Comparison of ENCODE assay signal across 8 cellular contexts in genomic region chr17:75515229-75515522, GRCh38. TPM values are rescaled to one million over a fixed set of nuclear protein-coding genes. Genes with fewer than 3 reads are reported as not detected.
DNase-seq lines count a peak whose midpoint lies in the region; ATAC-seq, FAIRE-seq and TF ChIP-seq lines count a peak whose summit lies in the region.

No MANE protein-coding gene starts in this region.

- peaks cover 3% of the 10 kb centered on the region for H3K27me3 Mint-ChIP-seq in activated CD8-positive, alpha-beta T cell treated with anti-CD3 and anti-CD28 coated beads, Interleukin-2, amount 10 ng/mL, durations not matched to agents 7 days and 5 days (ENCODE audit: low read depth)

- CTCF ChIA-PET in activated CD8-positive, alpha-beta T cell treated with anti-CD3 and anti-CD28 coated beads, Interleukin-2, amount 10 ng/mL, durations not matched to agents 7 days and 5 days (lab: Charles Lee): interaction anchor here (0.6 kb wide), 1 partner anchor 88 kb away, joined by 3 read pairs; no protein-coding TSS in a partner anchor

- peaks cover 7 to 21% of the 10 kb centered on the region in 2 experiments for H3K36me3 ChIP-seq in keratinocyte (ENCODE audit: control insufficient read depth in 2 of 2, extremely low read depth in 1 of 2, insufficient read depth in 2 of 2, low read length in 2 of 2)

- H3K27ac ChIP-seq in keratinocyte (ENCODE audit: control insufficient read depth, insufficient read depth, low read length) (peak overlapping the region; percentile 29), temporal lobe (ENCODE audit: low read depth, low read length) (peak overlapping the region; percentile 80)

- peak overlapping the region; percentile 60 for H3K4me2 ChIP-seq in keratinocyte (ENCODE audit: control insufficient read depth, extremely low read depth, insufficient read depth, low read depth, low read length)

- peak overlapping the region; percentile 76 for H3K4me3 Mint-ChIP-seq in activated CD8-positive, alpha-beta T cell treated with anti-CD3 and anti-CD28 coated beads, Interleukin-2, amount 10 ng/mL, durations not matched to agents 7 days and 5 days

- peak overlapping the region; percentile 59 to 85 (median 63) for H3K4me3 ChIP-seq in keratinocyte (ENCODE audit: control insufficient read depth in 2 of 3, extremely low read depth in 1 of 3, insufficient read depth in 2 of 3, low read depth in 1 of 3, low read length in 3 of 3)

- no peak for FAIRE-seq in keratinocyte (lab: Jason Lieb, UNC)

- POLR2A ChIA-PET in activated CD8-positive, alpha-beta T cell treated with anti-CD3 and anti-CD28 coated beads, Interleukin-2, amount 10 ng/mL, durations not matched to agents 7 days and 5 days (lab: Charles Lee): interaction anchor here (1.0 kb wide), 1 partner anchor 59 kb away, joined by 3 read pairs; the partner anchor contains the start of gene TMEM94

- H3K9ac ChIP-seq in keratinocyte (ENCODE audit: control insufficient read depth, extremely low read depth, insufficient read depth, low read length): peak overlapping the region; percentile 76

- no peak for ATAC-seq in activated CD8-positive, alpha-beta T cell treated with anti-CD3 and anti-CD28 coated beads, Interleukin-2, amount 10 ng/mL, durations not matched to agents 7 days and 5 days
- ATAC-seq in GM21367 (IDR thresholded peaks at IDR 0.05; ENCODE audit: unreplicated experiment) (no peak), GM21723 (IDR thresholded peaks at IDR 0.05; ENCODE audit: unreplicated experiment) (no peak)

- H3K9me3 Mint-ChIP-seq in activated CD8-positive, alpha-beta T cell treated with anti-CD3 and anti-CD28 coated beads, Interleukin-2, amount 10 ng/mL, durations not matched to agents 7 days and 5 days (ENCODE audit: insufficient read depth): no peaks in the 10 kb centered on the region

- peaks cover 7% of the 10 kb centered on the region for H3K9me1 ChIP-seq in keratinocyte (ENCODE audit: control insufficient read depth, extremely low read depth, insufficient read depth, low read length)

- DNase-seq in NCI-H1105 treated with DMSO at 0.1 percent for 48 hours (lab: John Stamatoyannopoulos, UW) (peak; percentile 52), NCI-H1105 (lab: John Stamatoyannopoulos, UW) (no peak), keratinocyte (ENCODE audit: low read depth, low spot score) (no peak)
- no peak for DNase-seq in activated CD8-positive, alpha-beta T cell treated with anti-CD3 and anti-CD28 coated beads, Interleukin-2, amount 10 ng/mL, durations not matched to agents 7 days and 5 days
- no peak for DNase-seq in activated CD4-positive, alpha-beta T cell treated with anti-CD3 and anti-CD28 coated beads for 1 hour

- peaks cover 23% of the 10 kb centered on the region for H3K79me2 ChIP-seq in keratinocyte (ENCODE audit: control insufficient read depth, insufficient read depth, low read length)

- H4K20me1 ChIP-seq in keratinocyte (ENCODE audit: control insufficient read depth, extremely low read depth, insufficient read depth, low read length): peaks cover 11% of the 10 kb centered on the region

- H2AFZ ChIP-seq in keratinocyte (ENCODE audit: control insufficient read depth, low read length): peak overlapping the region; percentile 58

- peaks cover 19% of the 10 kb centered on the region for H3K36me3 Mint-ChIP-seq in activated CD8-positive, alpha-beta T cell treated with anti-CD3 and anti-CD28 coated beads, Interleukin-2, amount 10 ng/mL, durations not matched to agents 7 days and 5 days (ENCODE audit: low read depth)

- TF ChIP-seq CTCF in keratinocyte (optimal IDR thresholded peaks at IDR 0.05 in 1 of 3, IDR thresholded peaks at IDR 0.05 in 1 of 3, conservative IDR thresholded peaks at IDR 0.05 in 1 of 3; ENCODE audit: extremely low read depth in 1 of 3, insufficient read depth in 2 of 3, low read length in 3 of 3): no peak

- peaks cover 28% of the 10 kb centered on the region for H3K4me1 Mint-ChIP-seq in activated CD8-positive, alpha-beta T cell treated with anti-CD3 and anti-CD28 coated beads, Interleukin-2, amount 10 ng/mL, durations not matched to agents 7 days and 5 days (ENCODE audit: low read depth)

- H3K9me3 ChIP-seq in keratinocyte (ENCODE audit: control insufficient read depth, low read depth, low read length): no peaks in the 10 kb centered on the region

- dilution Hi-C loops in keratinocyte (cut with MboI; ENCODE audit: extremely low pct_ligation_motif_present, low sequenced_read_pairs): no loop called here

- peaks cover 25% of the 10 kb centered on the region for H3K4me1 ChIP-seq in keratinocyte (ENCODE audit: control insufficient read depth, extremely low read depth, insufficient read depth, low read length)

- no peak overlapping the region for H3K27ac Mint-ChIP-seq in activated CD8-positive, alpha-beta T cell treated with anti-CD3 and anti-CD28 coated beads, Interleukin-2, amount 10 ng/mL, durations not matched to agents 7 days and 5 days

- no peaks in the 10 kb centered on the region for H3K27me3 ChIP-seq in keratinocyte (ENCODE audit: control insufficient read depth, extremely low read depth, insufficient read depth, low read length)

RNA-seq across cellular contexts. Expression of gene CASKIN2, which starts 0.2 kb away (rescaled TPM):
- total RNA-seq in activated CD8-positive, alpha-beta T cell treated with anti-CD3 and anti-CD28 coated beads, Interleukin-2, amount 10 ng/mL, durations not matched to agents 7 days and 5 days: under 1 TPM; 0.68 to 0.97 TPM
- 3.7 to 6.1 TPM (median 6.0 TPM) in 3 replicates for polyA plus RNA-seq in keratinocyte
- 2.5 TPM for polyA plus RNA-seq in keratinocyte (2011; ENCODE audit: low read depth)
- polyA plus RNA-seq in keratinocyte (2011; cell fraction: cytosol; rRNA removed): 3.3 and 6.2 TPM in 2 replicates
- polyA plus RNA-seq in keratinocyte (2011; cell fraction: nucleus; rRNA removed): 13.5 and 15.8 TPM in 2 replicates
- 4.7 and 8.2 TPM in 2 replicates for polyA plus RNA-seq in keratinocyte (2012; ENCODE audit: low replicate concordance)
- polyA minus RNA-seq in keratinocyte: 6.5 to 17.7 TPM (median 7.3 TPM) in 3 replicates
- 13.4 TPM for polyA minus RNA-seq in keratinocyte (2011; cell fraction: cytosol; rRNA and poly(A)+ RNA removed)
- 12.1 TPM in 2 replicates for polyA minus RNA-seq in keratinocyte (2011; cell fraction: nucleus; rRNA and poly(A)+ RNA removed)
- 5.7 TPM for total RNA-seq in temporal lobe

RNA-seq across cellular contexts. Expression of gene TSEN54, which starts 1.2 kb away (rescaled TPM):
- total RNA-seq in activated CD8-positive, alpha-beta T cell treated with anti-CD3 and anti-CD28 coated beads, Interleukin-2, amount 10 ng/mL, durations not matched to agents 7 days and 5 days: 10 to 100 TPM; 76.6 to 77.8 TPM
- 18.4 to 29.7 TPM (median 24.1 TPM) in 3 replicates for polyA plus RNA-seq in keratinocyte
- 10.7 TPM for polyA plus RNA-seq in keratinocyte (2011; ENCODE audit: low read depth)
- polyA plus RNA-seq in keratinocyte (2011; cell fraction: cytosol; rRNA removed): 11.6 and 14.6 TPM in 2 replicates
- 40.1 and 42.8 TPM in 2 replicates for polyA plus RNA-seq in keratinocyte (2011; cell fraction: nucleus; rRNA removed)
- 17.1 and 33.5 TPM in 2 replicates for polyA plus RNA-seq in keratinocyte (2012; ENCODE audit: low replicate concordance)
- 20.7 to 30.3 TPM (median 30.3 TPM) in 3 replicates for polyA minus RNA-seq in keratinocyte
- 24.0 TPM for polyA minus RNA-seq in keratinocyte (2011; cell fraction: cytosol; rRNA and poly(A)+ RNA removed)
- polyA minus RNA-seq in keratinocyte (2011; cell fraction: nucleus; rRNA and poly(A)+ RNA removed): 7.8 and 9.7 TPM in 2 replicates
- 7.6 TPM for total RNA-seq in temporal lobe

RNA-seq across cellular contexts. Expression of gene LLGL2, which starts 10.3 kb away (rescaled TPM):
- 10 to 100 TPM; 19.3 to 19.8 TPM for total RNA-seq in activated CD8-positive, alpha-beta T cell treated with anti-CD3 and anti-CD28 coated beads, Interleukin-2, amount 10 ng/mL, durations not matched to agents 7 days and 5 days
- 13.8 to 28.2 TPM (median 14.9 TPM) in 3 replicates for polyA plus RNA-seq in keratinocyte
- polyA plus RNA-seq in keratinocyte (2011; ENCODE audit: low read depth): 43.5 TPM
- 10.1 and 19.5 TPM in 2 replicates for polyA plus RNA-seq in keratinocyte (2011; cell fraction: cytosol; rRNA removed)
- 37.9 and 41.0 TPM in 2 replicates for polyA plus RNA-seq in keratinocyte (2011; cell fraction: nucleus; rRNA removed)
- polyA plus RNA-seq in keratinocyte (2012; ENCODE audit: low replicate concordance): 20.6 and 59.9 TPM in 2 replicates
- polyA minus RNA-seq in keratinocyte: 16.4 to 19.0 TPM (median 16.5 TPM) in 3 replicates
- 36.6 TPM for polyA minus RNA-seq in keratinocyte (2011; cell fraction: cytosol; rRNA and poly(A)+ RNA removed)
- 23.8 and 27.2 TPM in 2 replicates for polyA minus RNA-seq in keratinocyte (2011; cell fraction: nucleus; rRNA and poly(A)+ RNA removed)
- 0.74 TPM for total RNA-seq in temporal lobe

RNA-seq across cellular contexts. Expression of gene TMEM94, which starts 58.7 kb away (rescaled TPM):
- total RNA-seq in activated CD8-positive, alpha-beta T cell treated with anti-CD3 and anti-CD28 coated beads, Interleukin-2, amount 10 ng/mL, durations not matched to agents 7 days and 5 days: 10 to 100 TPM; 81.9 to 84.8 TPM
- 11.7 to 25.1 TPM (median 13.6 TPM) in 3 replicates for polyA plus RNA-seq in keratinocyte
- 8.9 TPM for polyA plus RNA-seq in keratinocyte (2011; ENCODE audit: low read depth)
- polyA plus RNA-seq in keratinocyte (2011; cell fraction: cytosol; rRNA removed): 12.1 and 15.4 TPM in 2 replicates
- polyA plus RNA-seq in keratinocyte (2011; cell fraction: nucleus; rRNA removed): 74.8 and 113 TPM in 2 replicates
- 14.8 and 28.1 TPM in 2 replicates for polyA plus RNA-seq in keratinocyte (2012; ENCODE audit: low replicate concordance)
- polyA minus RNA-seq in keratinocyte: 24.3 to 121 TPM (median 25.3 TPM) in 3 replicates
- 33.4 TPM for polyA minus RNA-seq in keratinocyte (2011; cell fraction: cytosol; rRNA and poly(A)+ RNA removed)
- polyA minus RNA-seq in keratinocyte (2011; cell fraction: nucleus; rRNA and poly(A)+ RNA removed): 35.4 and 36.6 TPM in 2 replicates
- total RNA-seq in temporal lobe: 20.7 TPM

Comparison
In these comparisons a context has a peak if more than half of its experiments do, and no peak if none do; other contexts are left out.
1. RNA of gene LLGL2, which starts 10.3 kb away (total RNA-seq): 19.3 to 19.8 TPM in activated CD8-positive, alpha-beta T cell treated with anti-CD3 and anti-CD28 coated beads, Interleukin-2, amount 10 ng/mL, durations not matched to agents 7 days and 5 days; 0.74 TPM in temporal lobe (single experiment); every median in the first group is over 10 times any median in the second.